8 cellular contexts compared by ENCODE assay signal in genomic region chr3:64023187-64023860, GRCh38. TPM values are rescaled to one million over a fixed set of nuclear protein-coding genes. Genes with fewer than 3 reads are reported as not detected.
A peak's percentile ranks its signal among the peaks of the same experiment; 100 is the strongest.
DNase-seq lines count a peak whose midpoint lies in the region; ATAC-seq, FAIRE-seq and TF ChIP-seq lines count a peak whose summit lies in the region.

Gene PSMD6 (minus strand): TSS chr3:64023494. CDS start chr3:64023419, 75 bp downstream.

- 2 to 3% methylated on average over 24 to 43 of the region's 59 CpGs for WGBS in lower leg skin, 2 donors

- no peak for TF ChIP-seq POLR2A in lower leg skin (IDR thresholded peaks at IDR 0.05)

- CTCF ChIA-PET in activated CD4-positive, alpha-beta memory T cell treated with anti-CD3 and anti-CD28 coated beads for 36 hours (lab: Charles Lee) = interaction anchor here (0.6 to 3.0 kb wide), 19 partner anchors 9 to 461 kb away, joined by 3 to 21 read pairs (median 4); partner anchors contain the start of gene SCAANT1

- H3K27me3 ChIP-seq in duodenal mucosa (ENCODE audit: control insufficient read depth in 1 of 2, insufficient read depth in 2 of 2, low read length in 2 of 2) = peaks cover 5% of the 10 kb centered on the region in 2 donors

- POLR2A ChIA-PET in activated CD4-positive, alpha-beta memory T cell treated with anti-CD3 and anti-CD28 coated beads for 36 hours (lab: Charles Lee) = interaction anchor here (0.6 to 2.6 kb wide), 4 partner anchors 15 to 1282 kb away, joined by 3 to 10 read pairs (median 4); partner anchors contain the start of gene SCAANT1

- H3K9me3 Mint-ChIP-seq in activated CD4-positive, alpha-beta memory T cell treated with anti-CD3 and anti-CD28 coated beads for 36 hours = no peaks in the 10 kb centered on the region

- DNase-seq in C1 segment of cervical spinal cord (lab: John Stamatoyannopoulos, UW) = peak; percentile 16 to 92 (median 78)
- peak; percentile 64 for DNase-seq in GM19239 (ENCODE audit: insufficient read length, low spot score)
- DNase-seq in NCI-H82 (lab: John Stamatoyannopoulos, UW) = peak; percentile 88
- DNase-seq in activated CD4-positive, alpha-beta memory T cell treated with anti-CD3 and anti-CD28 coated beads for 36 hours = peak; percentile 95
- peak; percentile 79 to 96 for DNase-seq in lower leg skin (ENCODE audit: low spot score in 2 of 2)
- peak; percentile 70 to 97 (median 86) for DNase-seq in stimulated activated CD4-positive, alpha-beta T cell treated with anti-CD3 and anti-CD28 coated beads, TNF-alpha, amount 100 ng/mL, for 1 hour (ENCODE audit: low read depth in 3 of 3, low spot score in 1 of 3)

- peak; percentile 77 for FAIRE-seq in GM19239 (lab: Jason Lieb, UNC)

- no peak within 1 kb of the TSS for H3K27ac ChIP-seq in duodenal mucosa (ENCODE audit: low read depth, low read length)

- TF ChIP-seq CTCF in lower leg skin (IDR thresholded peaks at IDR 0.05) = peak in 2 of 3 donors; percentile 45 to 98

- intact Hi-C loops in activated CD4-positive, alpha-beta memory T cell treated with anti-CD3 and anti-CD28 coated beads for 36 hours (cut with micrococcal nuclease) = loop anchor here (2.0 to 5.0 kb wide), 3 partner anchors 57 to 161 kb away; partner anchors contain the start of genes ATXN7, SCAANT1 and THOC7
- intact Hi-C loops in lower leg skin (cut with DNase I; ENCODE audit: low total_unique reads) = loop anchor here (10.0 kb wide), 1 partner anchor 461 kb away; no protein-coding TSS in a partner anchor

- H3K9me3 ChIP-seq in duodenal mucosa (ENCODE audit: control insufficient read depth in 1 of 2, low read length in 2 of 2) = no peaks in the 10 kb centered on the region

- peaks cover 21% of the 10 kb centered on the region for H3K36me3 Mint-ChIP-seq in activated CD4-positive, alpha-beta memory T cell treated with anti-CD3 and anti-CD28 coated beads for 36 hours

- H3K4me3 ChIP-seq in duodenal mucosa (ENCODE audit: low read depth in 1 of 2, low read length in 2 of 2) (peak within 1 kb of the TSS; percentile 97 to 99), lower leg skin (ENCODE audit: low read depth, poor library complexity, severe bottlenecking) (peak within 1 kb of the TSS; percentile 92)

- H3K27ac Mint-ChIP-seq in activated CD4-positive, alpha-beta memory T cell treated with anti-CD3 and anti-CD28 coated beads for 36 hours = peak within 1 kb of the TSS; percentile 76

- H3K4me3 Mint-ChIP-seq in activated CD4-positive, alpha-beta memory T cell treated with anti-CD3 and anti-CD28 coated beads for 36 hours = peak within 1 kb of the TSS; percentile 85

- H3K9ac ChIP-seq in duodenal mucosa (ENCODE audit: low read depth in 1 of 2, low read length in 2 of 2) = peak within 1 kb of the TSS; percentile 96 to 97

- H3K36me3 ChIP-seq in duodenal mucosa (ENCODE audit: control insufficient read depth in 1 of 2, insufficient read depth in 2 of 2, low read length in 2 of 2) = peaks cover 2 to 18% of the 10 kb centered on the region in 2 donors

- ATAC-seq in HG03457 (IDR thresholded peaks at IDR 0.05; ENCODE audit: unreplicated experiment) = peak; percentile 95

- peaks cover 13% of the 10 kb centered on the region in 2 donors for H3K4me1 ChIP-seq in duodenal mucosa (ENCODE audit: control insufficient read depth in 1 of 2, insufficient read depth in 2 of 2, low read length in 2 of 2)

- peaks cover 27% of the 10 kb centered on the region for H3K4me1 Mint-ChIP-seq in activated CD4-positive, alpha-beta memory T cell treated with anti-CD3 and anti-CD28 coated beads for 36 hours (ENCODE audit: low read depth)

- peaks cover 5% of the 10 kb centered on the region for H3K27me3 Mint-ChIP-seq in activated CD4-positive, alpha-beta memory T cell treated with anti-CD3 and anti-CD28 coated beads for 36 hours

RNA-seq across cellular contexts. Expression of gene PSMD6, which starts in this region (rescaled TPM):
- total RNA-seq in activated CD4-positive, alpha-beta memory T cell treated with anti-CD3 and anti-CD28 coated beads for 36 hours = 100 to 1,000 TPM; 104 to 109 TPM
- 10 to 100 TPM; 61.6 to 81.2 (median 67.1) TPM for total RNA-seq in lower leg skin
